In the genomic region with DNA sequence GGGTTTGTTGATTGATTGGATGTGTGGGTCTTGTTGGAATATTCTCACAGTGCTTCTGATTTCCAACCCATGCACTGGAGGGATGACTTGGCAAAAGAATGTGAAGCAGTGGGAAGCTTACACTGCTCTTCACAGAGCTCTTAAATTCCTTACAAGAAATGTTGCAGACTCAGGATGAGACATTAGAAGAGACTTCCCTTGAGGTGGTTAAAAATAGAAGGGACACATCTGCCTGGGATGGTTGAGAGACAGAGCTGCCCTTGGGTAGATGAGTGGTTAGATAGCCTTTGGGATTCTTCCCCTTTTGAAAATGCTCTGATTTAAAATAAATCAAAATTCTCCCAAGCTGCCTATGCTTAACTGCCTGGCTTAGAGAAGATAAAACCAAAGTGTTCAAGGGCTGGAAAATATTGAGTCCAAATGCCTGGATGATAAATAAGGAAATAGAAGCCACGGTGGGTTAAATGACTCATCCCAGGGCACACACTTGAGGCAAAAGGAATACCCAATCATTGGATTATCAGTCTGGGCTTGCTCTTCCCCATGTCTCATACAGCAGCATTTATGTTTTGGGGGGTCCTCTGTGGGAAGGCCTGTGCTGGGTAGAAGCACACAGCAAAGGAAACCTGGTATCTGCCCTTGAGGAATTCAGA, we compare ENCODE assay signal across 13 cellular contexts.
DNase-seq lines count a peak whose midpoint lies in the region; ATAC-seq and TF ChIP-seq lines count a peak whose summit lies in the region.
"Had no signal": no experiment of that assay in that cellular context is flagged by ENCODE, and none has a peak within 500 bp of the region (broad histone marks: within the 10 kb centered on the region; RNA-seq: fewer than 3 reads in every experiment).

No MANE protein-coding gene starts in this region.

- WGBS in GM23248 (ENCODE audit: low coverage in 1 of 2, low lambda C conversion rate in 2 of 2, missing lambda C conversion rate in 2 of 2), 2 experiments, result 0% methylated on average over 1 of the region's 1 CpG

- in situ Hi-C loops in GM23248 (cut with MboI), result loop anchor here (10.0 to 25.0 kb wide), 3 partner anchors 121 to 844 kb away; no protein-coding TSS in a partner anchor

- H3F3A ChIP-seq in GM23248 (ENCODE audit: insufficient read depth), result peaks cover 46% of the 10 kb centered on the region

- H2AFZ ChIP-seq in GM23248, result no peak overlapping the region

- H3K36me3 ChIP-seq in GM23248 (ENCODE audit: low read depth) (no peaks in the 10 kb centered on the region), skeletal muscle satellite cell (ENCODE audit: insufficient read depth, low read length) (no peaks in the 10 kb centered on the region)
- H3K36me3 ChIP-seq: spleen, thyroid gland had no signal

- peak; percentile 9 for TF ChIP-seq CTCF in foreskin keratinocyte (conservative IDR thresholded peaks at IDR 0.05)

- no peaks in the 10 kb centered on the region for H4K20me1 ChIP-seq in GM23248 (ENCODE audit: insufficient read depth)

- no peaks in the 10 kb centered on the region for H3K27me3 ChIP-seq in GM23248 (replicated peaks; ENCODE audit: insufficient read depth)
- H3K27me3 ChIP-seq in foreskin keratinocyte, result no peaks in the 10 kb centered on the region
- H3K27me3 ChIP-seq in skeletal muscle satellite cell (ENCODE audit: control insufficient read depth, insufficient read depth, low read length), result no peaks in the 10 kb centered on the region
- H3K27me3 ChIP-seq: spleen, thyroid gland had no signal

- H3K79me2 ChIP-seq in GM23248 (ENCODE audit: insufficient read depth), result no peaks in the 10 kb centered on the region

- ATAC-seq in SK-N-SH treated with all-trans-retinoic acid at 6 μM for 48 hours (peak; percentile 84), foreskin keratinocyte (peak; percentile 77), HG03378 (IDR thresholded peaks at IDR 0.05; ENCODE audit: unreplicated experiment) (no peak), HG02588 (IDR thresholded peaks at IDR 0.05; ENCODE audit: unreplicated experiment) (no peak)

- peak overlapping the region; percentile 52 for H3K4me2 ChIP-seq in GM23248 (ENCODE audit: unreplicated experiment)
- peak overlapping the region; percentile 35 for H3K4me2 ChIP-seq in skeletal muscle satellite cell (ENCODE audit: low read length)

- H3K4me1 ChIP-seq in GM23248 (ENCODE audit: insufficient read depth), result peaks cover 55% of the 10 kb centered on the region
- peaks cover 23% of the 10 kb centered on the region for H3K4me1 ChIP-seq in foreskin keratinocyte
- H3K4me1 ChIP-seq in skeletal muscle satellite cell (ENCODE audit: control insufficient read depth, insufficient read depth, low read length), result peaks cover 62% of the 10 kb centered on the region
- H3K4me1 ChIP-seq: spleen, thyroid gland had no signal

- H3K4me3 ChIP-seq in GM23248 (no peak overlapping the region; the same call in 1 of the 2 replicates), skeletal muscle satellite cell (ENCODE audit: low read length) (peak overlapping the region; percentile 3)
- H3K4me3 ChIP-seq: spleen, thyroid gland had no signal

- no peaks in the 10 kb centered on the region for H3K9me3 ChIP-seq in GM23248 (ENCODE audit: low read depth)
- H3K9me3 ChIP-seq in skeletal muscle satellite cell (replicated peaks; ENCODE audit: low read length), result no peaks in the 10 kb centered on the region
- H3K9me3 ChIP-seq: thyroid gland had no signal

- DNase-seq in GM23248 (peak; percentile 90), foreskin keratinocyte (peak; percentile 37 to 72), activated gamma-delta T cell treated with Interleukin-2 at 50 U/mL for 16 hours (no peak), nucleus accumbens (lab: John Stamatoyannopoulos, UW) (no peak)
- DNase-seq: activated T-cell treated with anti-CD3 and anti-CD28 coated beads, Interleukin-2, amount 50 U/mL, for 24 hours; anterior cingulate cortex; NCI-H2081; spleen; thyroid gland had no signal

- H3K9me2 ChIP-seq in GM23248 (ENCODE audit: insufficient read depth), result peaks cover 4% of the 10 kb centered on the region; the same call in 1 of the 2 replicates

- H3K9ac ChIP-seq in GM23248, result peak overlapping the region; percentile 44
- peak overlapping the region; percentile 76 for H3K9ac ChIP-seq in skeletal muscle satellite cell (ENCODE audit: low read depth, low read length)

- peak overlapping the region; percentile 87 for H3K27ac ChIP-seq in GM23248
- no peak overlapping the region for H3K27ac ChIP-seq in foreskin keratinocyte
- H3K27ac ChIP-seq: spleen, thyroid gland had no signal

TF ChIP-seq in SK-N-SH treated with all-trans-retinoic acid at 6 μM for 48 hours, 23 proteins besides CTCF, POLR2A, EP300 and RAD21:
- TF ChIP-seq ZNF565 (CRISPR knock-in tag; conservative IDR thresholded peaks at IDR 0.05; ENCODE audit: low read depth), result no peak
- no peak for TF ChIP-seq ESRRG (CRISPR knock-in tag; IDR thresholded peaks at IDR 0.05)
- no peak for TF ChIP-seq ZC3H10 (CRISPR knock-in tag; IDR thresholded peaks at IDR 0.05)
- TF ChIP-seq, protein P1, sequence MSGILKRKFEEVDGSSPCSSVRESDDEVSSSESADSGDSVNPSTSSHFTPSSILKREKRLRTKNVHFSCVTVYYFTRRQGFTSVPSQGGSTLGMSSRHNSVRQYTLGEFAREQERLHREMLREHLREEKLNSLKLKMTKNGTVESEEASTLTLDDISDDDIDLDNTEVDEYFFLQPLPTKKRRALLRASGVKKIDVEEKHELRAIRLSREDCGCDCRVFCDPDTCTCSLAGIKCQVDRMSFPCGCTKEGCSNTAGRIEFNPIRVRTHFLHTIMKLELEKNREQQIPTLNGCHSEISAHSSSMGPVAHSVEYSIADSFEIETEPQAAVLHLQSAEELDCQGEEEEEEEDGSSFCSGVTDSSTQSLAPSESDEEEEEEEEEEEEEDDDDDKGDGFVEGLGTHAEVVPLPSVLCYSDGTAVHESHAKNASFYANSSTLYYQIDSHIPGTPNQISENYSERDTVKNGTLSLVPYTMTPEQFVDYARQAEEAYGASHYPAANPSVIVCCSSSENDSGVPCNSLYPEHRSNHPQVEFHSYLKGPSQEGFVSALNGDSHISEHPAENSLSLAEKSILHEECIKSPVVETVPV (CRISPR knock-in tag; IDR thresholded peaks at IDR 0.05), result no peak

Comparison
In these comparisons a context has a peak if more than half of its experiments do, and no peak if none do; other contexts are left out.
1. DNase-seq: peak in GM23248 (single experiment) and foreskin keratinocyte (2 of 2); none in activated gamma-delta T cell treated with Interleukin-2 at 50 U/mL for 16 hours (single experiment) and nucleus accumbens (0 of 56).
2. ATAC-seq: peak in SK-N-SH treated with all-trans-retinoic acid at 6 μM for 48 hours (single experiment) and foreskin keratinocyte (single experiment); none in HG03378 (single experiment) and HG02588 (single experiment).